In genomic region chr12:106387847-106388246, GRCh38 we compare ENCODE assay signal across 20 cellular contexts.
"Had no signal": no experiment of that assay in that cellular context is flagged by ENCODE, and none has a peak within 500 bp of the region (broad histone marks: within the 10 kb centered on the region; RNA-seq: fewer than 3 reads in every experiment).

No MANE protein-coding gene starts in this region.

- H3K9me3 ChIP-seq: ovary, psoas muscle, sigmoid colon, stomach, thyroid gland, vagina had no signal

- H3K27me3 ChIP-seq: ovary, sigmoid colon, stomach, thyroid gland, vagina had no signal

- H3K36me3 ChIP-seq: ovary, thyroid gland had no signal

- DNase-seq: cortex of kidney; effector memory CD8-positive, alpha-beta T cell; hypothalamus; kidney; midbrain; naive thymus-derived CD4-positive, alpha-beta T cell; nucleus accumbens; ovary; posterior cingulate gyrus; psoas muscle; right cardiac atrium; sigmoid colon; stimulated activated CD4-positive, alpha-beta T cell treated with anti-CD3 and anti-CD28 coated beads, Interleukin-2, amount 100 ng/mL, for 24 hours; stimulated activated CD4-positive, alpha-beta T cell treated with anti-CD3 and anti-CD28 coated beads, Interleukin-4, amount 100 ng/mL, for 24 hours; stimulated activated naive CD4-positive, alpha-beta T cell treated with Interleukin-2 at 50 U/mL for 16 hours; stomach; thyroid gland had no signal

- H3K27me3 Mint-ChIP-seq: effector memory CD8-positive, alpha-beta T cell; naive thymus-derived CD4-positive, alpha-beta T cell had no signal

- H3K27ac ChIP-seq: ovary, psoas muscle, sigmoid colon, stomach, thyroid gland, vagina had no signal

- H3K4me1 Mint-ChIP-seq: nephron; stimulated activated effector memory CD8-positive, alpha-beta T cell treated with anti-CD3 and anti-CD28 coated beads, Interleukin-12 subunit alpha, Interleukin-12 subunit beta, amount 100 ng/mL, for 72 hours had no signal

- H3K4me1 ChIP-seq: psoas muscle, stomach, thyroid gland, vagina had no signal

- H3K9me3 Mint-ChIP-seq: effector memory CD8-positive, alpha-beta T cell; stimulated activated effector memory CD8-positive, alpha-beta T cell treated with anti-CD3 and anti-CD28 coated beads, Interleukin-12 subunit alpha, Interleukin-12 subunit beta, amount 100 ng/mL, for 72 hours had no signal

- H3K4me3 Mint-ChIP-seq: effector memory CD8-positive, alpha-beta T cell; naive thymus-derived CD4-positive, alpha-beta T cell; nephron; stimulated activated effector memory CD8-positive, alpha-beta T cell treated with anti-CD3 and anti-CD28 coated beads, Interleukin-12 subunit alpha, Interleukin-12 subunit beta, amount 100 ng/mL, for 72 hours had no signal

- H3K27ac Mint-ChIP-seq: effector memory CD8-positive, alpha-beta T cell; naive thymus-derived CD4-positive, alpha-beta T cell; nephron; stimulated activated effector memory CD8-positive, alpha-beta T cell treated with anti-CD3 and anti-CD28 coated beads, Interleukin-12 subunit alpha, Interleukin-12 subunit beta, amount 100 ng/mL, for 72 hours had no signal

- H3K4me3 ChIP-seq: ovary, psoas muscle, sigmoid colon, stomach, thyroid gland, vagina had no signal
